ENCODE assay signal across 25 cellular contexts in genomic region chr6:33088258-33088930, GRCh38. TPM values are rescaled to one million over a fixed set of nuclear protein-coding genes. Genes with fewer than 3 reads are reported as not detected.
DNase-seq lines count a peak whose midpoint lies in the region; ATAC-seq and TF ChIP-seq lines count a peak whose summit lies in the region.
"Had no signal": no experiment of that assay in that cellular context is flagged by ENCODE, and none has a peak within 500 bp of the region (broad histone marks: within the 10 kb centered on the region; RNA-seq: fewer than 3 reads in every experiment).

No MANE protein-coding gene starts in this region.

- peaks cover 4% of the 10 kb centered on the region for H3K27me3 Mint-ChIP-seq in activated CD8-positive, alpha-beta T cell treated with anti-CD3 and anti-CD28 coated beads, Interleukin-2, amount 10 ng/mL, durations not matched to agents 7 days and 5 days (ENCODE audit: low read depth)
- no peaks in the 10 kb centered on the region for H3K27me3 Mint-ChIP-seq in activated CD8-positive, alpha-beta T cell treated with anti-CD3 and anti-CD28 coated beads for 36 hours
- peaks cover 14% of the 10 kb centered on the region for H3K27me3 Mint-ChIP-seq in T-helper 17 cell
- H3K27me3 Mint-ChIP-seq: activated T-cell treated with anti-CD3 and anti-CD28 coated beads, Interleukin-2, amount 50 U/mL, for 24 hours had no signal

- H3K4me1 Mint-ChIP-seq in activated CD8-positive, alpha-beta T cell treated with anti-CD3 and anti-CD28 coated beads, Interleukin-2, amount 10 ng/mL, durations not matched to agents 7 days and 5 days (ENCODE audit: low read depth) = no peaks in the 10 kb centered on the region
- H3K4me1 Mint-ChIP-seq in activated CD8-positive, alpha-beta T cell treated with anti-CD3 and anti-CD28 coated beads for 36 hours (ENCODE audit: low read depth) = no peaks in the 10 kb centered on the region
- peaks cover 10% of the 10 kb centered on the region for H3K4me1 Mint-ChIP-seq in T-helper 17 cell

- DNase-seq in activated CD8-positive, alpha-beta T cell treated with anti-CD3 and anti-CD28 coated beads, Interleukin-2, amount 10 ng/mL, durations not matched to agents 7 days and 5 days = no peak
- DNase-seq in activated CD8-positive, alpha-beta T cell treated with anti-CD3 and anti-CD28 coated beads for 36 hours = no peak
- DNase-seq in T-helper 17 cell (no peak), iris pigment epithelial cell (ENCODE audit: low read depth) (peak; percentile 8), DMS79 treated with DMSO at 0.1 percent for 48 hours (lab: John Stamatoyannopoulos, UW) (no peak), pons (ENCODE audit: low spot score) (no peak), Right ventricle myocardium superior (no peak)
- DNase-seq: activated CD8-positive, alpha-beta memory T cell treated with anti-CD3 and anti-CD28 coated beads for 24 hours; activated naive CD4-positive, alpha-beta T cell; activated T-cell treated with anti-CD3 and anti-CD28 coated beads, Interleukin-2, amount 50 U/mL, for 24 hours; AML-193; body of pancreas; DMS79; effector memory CD4-positive, alpha-beta T cell; gastrocnemius medialis; islet precursor cell; MG63; NCI-H1436; NCI-H510A treated with DMSO at 0.1 percent for 48 hours; PC-9; transverse colon had no signal

- H3K36me3 Mint-ChIP-seq in activated CD8-positive, alpha-beta T cell treated with anti-CD3 and anti-CD28 coated beads, Interleukin-2, amount 10 ng/mL, durations not matched to agents 7 days and 5 days (ENCODE audit: low read depth) = no peaks in the 10 kb centered on the region
- no peaks in the 10 kb centered on the region for H3K36me3 Mint-ChIP-seq in activated CD8-positive, alpha-beta T cell treated with anti-CD3 and anti-CD28 coated beads for 36 hours (ENCODE audit: low read depth)
- H3K36me3 Mint-ChIP-seq in T-helper 17 cell (ENCODE audit: low read depth) = peaks cover 4% of the 10 kb centered on the region

- intact Hi-C loops in activated CD8-positive, alpha-beta T cell treated with anti-CD3 and anti-CD28 coated beads for 36 hours (cut with micrococcal nuclease) = no loop called here
- intact Hi-C loops in Right ventricle myocardium superior (cut with DNase I) = no loop called here

- POLR2A ChIA-PET in activated CD8-positive, alpha-beta T cell treated with anti-CD3 and anti-CD28 coated beads, Interleukin-2, amount 10 ng/mL, durations not matched to agents 7 days and 5 days (lab: Charles Lee) = no interaction called here
- POLR2A ChIA-PET in activated CD8-positive, alpha-beta T cell treated with anti-CD3 and anti-CD28 coated beads for 36 hours (lab: Charles Lee) = interaction anchor here (0.6 kb wide), 1 partner anchor 158 kb away, joined by 3 read pairs; no protein-coding TSS in a partner anchor

- CTCF ChIA-PET in activated CD8-positive, alpha-beta T cell treated with anti-CD3 and anti-CD28 coated beads, Interleukin-2, amount 10 ng/mL, durations not matched to agents 7 days and 5 days (lab: Charles Lee) = interaction anchor here (0.9 to 4.3 kb wide), 4 partner anchors 38 to 843 kb away, joined by 3 to 29 read pairs (median 3); no protein-coding TSS in a partner anchor
- CTCF ChIA-PET in activated CD8-positive, alpha-beta T cell treated with anti-CD3 and anti-CD28 coated beads for 36 hours (lab: Charles Lee) = interaction anchor here (0.8 to 4.9 kb wide), 7 partner anchors 9 to 155 kb away, joined by 3 to 42 read pairs (median 4); partner anchors contain the start of gene HLA-DPB1

- peak overlapping the region; percentile 2 for H3K27ac Mint-ChIP-seq in activated CD8-positive, alpha-beta T cell treated with anti-CD3 and anti-CD28 coated beads, Interleukin-2, amount 10 ng/mL, durations not matched to agents 7 days and 5 days
- H3K27ac Mint-ChIP-seq in activated CD8-positive, alpha-beta T cell treated with anti-CD3 and anti-CD28 coated beads for 36 hours = no peak overlapping the region
- peak overlapping the region; percentile 88 for H3K27ac Mint-ChIP-seq in T-helper 17 cell
- H3K27ac Mint-ChIP-seq: activated T-cell treated with anti-CD3 and anti-CD28 coated beads, Interleukin-2, amount 50 U/mL, for 24 hours had no signal

- no peaks in the 10 kb centered on the region for H3K9me3 ChIP-seq in T-helper 17 cell (ENCODE audit: control insufficient read depth, low read length, poor library complexity, severe bottlenecking)
- H3K9me3 ChIP-seq: body of pancreas, gastrocnemius medialis, MG63, prostate gland, transverse colon had no signal

- no peak for ATAC-seq in activated CD8-positive, alpha-beta T cell treated with anti-CD3 and anti-CD28 coated beads, Interleukin-2, amount 10 ng/mL, durations not matched to agents 7 days and 5 days
- no peak for ATAC-seq in activated CD8-positive, alpha-beta T cell treated with anti-CD3 and anti-CD28 coated beads for 36 hours
- ATAC-seq in T-helper 17 cell = no peak
- no peak for ATAC-seq in GM21515 (IDR thresholded peaks at IDR 0.05; ENCODE audit: unreplicated experiment)
- ATAC-seq in Right ventricle myocardium superior (ENCODE audit: poor library complexity) = no peak
- ATAC-seq: body of pancreas, esophagus mucosa, gastrocnemius medialis had no signal

- no peak for TF ChIP-seq CTCF in activated CD8-positive, alpha-beta T cell treated with anti-CD3 and anti-CD28 coated beads for 36 hours (IDR thresholded peaks at IDR 0.05)

- no peaks in the 10 kb centered on the region for H3K9me3 Mint-ChIP-seq in activated CD8-positive, alpha-beta T cell treated with anti-CD3 and anti-CD28 coated beads, Interleukin-2, amount 10 ng/mL, durations not matched to agents 7 days and 5 days (ENCODE audit: insufficient read depth)
- no peaks in the 10 kb centered on the region for H3K9me3 Mint-ChIP-seq in activated CD8-positive, alpha-beta T cell treated with anti-CD3 and anti-CD28 coated beads for 36 hours
- H3K9me3 Mint-ChIP-seq: activated T-cell treated with anti-CD3 and anti-CD28 coated beads, Interleukin-2, amount 50 U/mL, for 24 hours had no signal

- no peak overlapping the region for H3K4me3 Mint-ChIP-seq in activated CD8-positive, alpha-beta T cell treated with anti-CD3 and anti-CD28 coated beads, Interleukin-2, amount 10 ng/mL, durations not matched to agents 7 days and 5 days
- H3K4me3 Mint-ChIP-seq in activated CD8-positive, alpha-beta T cell treated with anti-CD3 and anti-CD28 coated beads for 36 hours = no peak overlapping the region
- H3K4me3 Mint-ChIP-seq in T-helper 17 cell = no peak overlapping the region
- H3K4me3 Mint-ChIP-seq: activated T-cell treated with anti-CD3 and anti-CD28 coated beads, Interleukin-2, amount 50 U/mL, for 24 hours had no signal

RNA-seq across cellular contexts. Expression of gene HLA-DPB1, which starts 12.6 kb away (rescaled TPM):
- total RNA-seq in activated CD8-positive, alpha-beta T cell treated with anti-CD3 and anti-CD28 coated beads, Interleukin-2, amount 10 ng/mL, durations not matched to agents 7 days and 5 days = 10 to 100 TPM; 21.0 to 22.8 TPM
- total RNA-seq in activated CD8-positive, alpha-beta T cell treated with anti-CD3 and anti-CD28 coated beads for 36 hours = 10 to 100 TPM; 12.3 to 14.8 TPM
- 10 to 100 TPM; 67.7 to 77.4 TPM for total RNA-seq in T-helper 17 cell
- total RNA-seq in Right ventricle myocardium superior = 29.8 TPM
- total RNA-seq: A172, PC-9 had no signal

RNA-seq across cellular contexts. Expression of gene HLA-DPA1, which starts 14.9 kb away (rescaled TPM):
- total RNA-seq in activated CD8-positive, alpha-beta T cell treated with anti-CD3 and anti-CD28 coated beads, Interleukin-2, amount 10 ng/mL, durations not matched to agents 7 days and 5 days = 10 to 100 TPM; 39.1 to 40.0 TPM
- 10 to 100 TPM; 27.6 to 27.9 TPM for total RNA-seq in activated CD8-positive, alpha-beta T cell treated with anti-CD3 and anti-CD28 coated beads for 36 hours
- total RNA-seq in T-helper 17 cell (10 to 100 TPM; 62.0 to 71.2 TPM), Right ventricle myocardium superior (34.1 TPM)
- total RNA-seq: PC-9 had no signal
